In genomic region chr2:219119422-219120043, GRCh38 we compare ENCODE assay signal across 8 cellular contexts. TPM values are rescaled to one million over a fixed set of nuclear protein-coding genes. Genes with fewer than 3 reads are reported as not detected.
DNase-seq lines count a peak whose midpoint lies in the region; ATAC-seq, FAIRE-seq and TF ChIP-seq lines count a peak whose summit lies in the region.

No MANE protein-coding gene starts in this region.

- H3K4me1 Mint-ChIP-seq in activated T-helper 1 cell treated with anti-CD3 and anti-CD28 coated beads, Interleukin-12 subunit alpha, Interleukin-12 subunit beta, Interleukin-2, Interleukin-4 antibody, amounts not matched to agents 30 ng/mL and 10 ng/mL and 1 ng/mL, durations not matched to agents 14 hours and 24 hours and 36 hours (ENCODE audit: low read depth), result peaks cover 8% of the 10 kb centered on the region
- peaks cover 4% of the 10 kb centered on the region for H3K4me1 Mint-ChIP-seq in osteocyte (ENCODE audit: unreplicated experiment)

- intact Hi-C loops in activated T-helper 1 cell treated with anti-CD3 and anti-CD28 coated beads, Interleukin-12 subunit alpha, Interleukin-12 subunit beta, Interleukin-2, Interleukin-4 antibody, amounts not matched to agents 30 ng/mL and 10 ng/mL and 1 ng/mL, durations not matched to agents 14 hours and 24 hours and 36 hours (cut with micrococcal nuclease), result loop anchor here (1.0 kb wide), 3 partner anchors 46 to 90 kb away; no protein-coding TSS in a partner anchor

- H3K27me3 Mint-ChIP-seq in activated T-helper 1 cell treated with anti-CD3 and anti-CD28 coated beads, Interleukin-12 subunit alpha, Interleukin-12 subunit beta, Interleukin-2, Interleukin-4 antibody, amounts not matched to agents 30 ng/mL and 10 ng/mL and 1 ng/mL, durations not matched to agents 14 hours and 24 hours and 36 hours (ENCODE audit: insufficient read depth), result no peaks in the 10 kb centered on the region
- H3K27me3 Mint-ChIP-seq in osteocyte (ENCODE audit: unreplicated experiment), result no peaks in the 10 kb centered on the region

- ATAC-seq in HG03439 (IDR thresholded peaks at IDR 0.05; ENCODE audit: unreplicated experiment), result no peak

- no peak overlapping the region for H3K27ac Mint-ChIP-seq in activated T-helper 1 cell treated with anti-CD3 and anti-CD28 coated beads, Interleukin-12 subunit alpha, Interleukin-12 subunit beta, Interleukin-2, Interleukin-4 antibody, amounts not matched to agents 30 ng/mL and 10 ng/mL and 1 ng/mL, durations not matched to agents 14 hours and 24 hours and 36 hours
- H3K27ac Mint-ChIP-seq in osteocyte (ENCODE audit: unreplicated experiment), result no peak overlapping the region

- H3K4me3 ChIP-seq in foreskin fibroblast (ENCODE audit: low read depth in 1 of 2, low read length in 2 of 2), result no peak overlapping the region

- no peaks in the 10 kb centered on the region for H3K36me3 Mint-ChIP-seq in activated T-helper 1 cell treated with anti-CD3 and anti-CD28 coated beads, Interleukin-12 subunit alpha, Interleukin-12 subunit beta, Interleukin-2, Interleukin-4 antibody, amounts not matched to agents 30 ng/mL and 10 ng/mL and 1 ng/mL, durations not matched to agents 14 hours and 24 hours and 36 hours (ENCODE audit: low read depth)
- peaks cover 3% of the 10 kb centered on the region for H3K36me3 Mint-ChIP-seq in osteocyte (ENCODE audit: unreplicated experiment)

- FAIRE-seq in urothelium cell line (lab: Jason Lieb, UNC), result no peak

- DNase-seq in AG20443 (ENCODE audit: low spot score), result peak; percentile 69
- DNase-seq in GM19238 (ENCODE audit: insufficient read length, low spot score), result peak; percentile 30
- peak; percentile 80 for DNase-seq in OCI-M1 (lab: John Stamatoyannopoulos, UW)
- peak; percentile 31 for DNase-seq in activated T-helper 1 cell treated with anti-CD3 and anti-CD28 coated beads, Interleukin-12 subunit alpha, Interleukin-12 subunit beta, Interleukin-2, Interleukin-4 antibody, amounts not matched to agents 30 ng/mL and 10 ng/mL and 1 ng/mL, durations not matched to agents 14 hours and 24 hours and 36 hours (ENCODE audit: low spot score)
- DNase-seq in foreskin fibroblast, result peak; percentile 45 to 81
- DNase-seq in osteocyte (ENCODE audit: extremely low spot score, unreplicated experiment), result no peak
- DNase-seq in urothelium cell line (ENCODE audit: low spot score), result peak; percentile 62

- no peaks in the 10 kb centered on the region for H3K9me3 Mint-ChIP-seq in activated T-helper 1 cell treated with anti-CD3 and anti-CD28 coated beads, Interleukin-12 subunit alpha, Interleukin-12 subunit beta, Interleukin-2, Interleukin-4 antibody, amounts not matched to agents 30 ng/mL and 10 ng/mL and 1 ng/mL, durations not matched to agents 14 hours and 24 hours and 36 hours
- no peaks in the 10 kb centered on the region for H3K9me3 Mint-ChIP-seq in osteocyte (ENCODE audit: unreplicated experiment)

- peak; percentile 74 for TF ChIP-seq CTCF in foreskin fibroblast (IDR thresholded peaks at IDR 0.05; ENCODE audit: low read depth, low read length)
- TF ChIP-seq CTCF in osteocyte (IDR thresholded peaks at IDR 0.05), result peak; percentile 77

- no peak overlapping the region for H3K4me3 Mint-ChIP-seq in activated T-helper 1 cell treated with anti-CD3 and anti-CD28 coated beads, Interleukin-12 subunit alpha, Interleukin-12 subunit beta, Interleukin-2, Interleukin-4 antibody, amounts not matched to agents 30 ng/mL and 10 ng/mL and 1 ng/mL, durations not matched to agents 14 hours and 24 hours and 36 hours
- no peak overlapping the region for H3K4me3 Mint-ChIP-seq in osteocyte (ENCODE audit: unreplicated experiment)

RNA-seq across cellular contexts. Expression of gene NHEJ1, which starts 41.1 kb away (rescaled TPM):
- 18.1 and 20.7 TPM in 2 replicates for total RNA-seq in activated T-helper 1 cell treated with anti-CD3 and anti-CD28 coated beads, Interleukin-12 subunit alpha, Interleukin-12 subunit beta, Interleukin-2, Interleukin-4 antibody, amounts not matched to agents 30 ng/mL and 10 ng/mL and 1 ng/mL, durations not matched to agents 14 hours and 24 hours and 36 hours
- total RNA-seq in osteocyte, result 18.0 and 19.3 TPM in 2 replicates

RNA-seq across cellular contexts. Expression of gene SLC23A3, which starts 50.3 kb away (rescaled TPM):
- total RNA-seq in activated T-helper 1 cell treated with anti-CD3 and anti-CD28 coated beads, Interleukin-12 subunit alpha, Interleukin-12 subunit beta, Interleukin-2, Interleukin-4 antibody, amounts not matched to agents 30 ng/mL and 10 ng/mL and 1 ng/mL, durations not matched to agents 14 hours and 24 hours and 36 hours, result 1.8 and 1.9 TPM in 2 replicates
- total RNA-seq in osteocyte, result 2.8 and 5.2 TPM in 2 replicates

RNA-seq across cellular contexts. Expression of gene CNPPD1, which starts 57.2 kb away (rescaled TPM):
- total RNA-seq in activated T-helper 1 cell treated with anti-CD3 and anti-CD28 coated beads, Interleukin-12 subunit alpha, Interleukin-12 subunit beta, Interleukin-2, Interleukin-4 antibody, amounts not matched to agents 30 ng/mL and 10 ng/mL and 1 ng/mL, durations not matched to agents 14 hours and 24 hours and 36 hours, result 69.8 and 72.2 TPM in 2 replicates
- 42.8 and 45.7 TPM in 2 replicates for total RNA-seq in osteocyte

RNA-seq across cellular contexts. Expression of gene RETREG2, which starts 58.5 kb away (rescaled TPM):
- 58.4 and 61.5 TPM in 2 replicates for total RNA-seq in activated T-helper 1 cell treated with anti-CD3 and anti-CD28 coated beads, Interleukin-12 subunit alpha, Interleukin-12 subunit beta, Interleukin-2, Interleukin-4 antibody, amounts not matched to agents 30 ng/mL and 10 ng/mL and 1 ng/mL, durations not matched to agents 14 hours and 24 hours and 36 hours
- total RNA-seq in osteocyte, result 101 and 110 TPM in 2 replicates

RNA-seq across cellular contexts. Expression of gene IHH, which starts 58.8 kb away (rescaled TPM):
- not detected in 2 replicates for total RNA-seq in activated T-helper 1 cell treated with anti-CD3 and anti-CD28 coated beads, Interleukin-12 subunit alpha, Interleukin-12 subunit beta, Interleukin-2, Interleukin-4 antibody, amounts not matched to agents 30 ng/mL and 10 ng/mL and 1 ng/mL, durations not matched to agents 14 hours and 24 hours and 36 hours
- total RNA-seq in osteocyte, result 0.18 TPM in 1 of 2 replicates, not detected in the other
